26 cellular contexts compared by ENCODE assay signal in genomic region chr13:40176242-40176641, GRCh38.
"Had no signal": no experiment of that assay in that cellular context is flagged by ENCODE, and none has a peak within 500 bp of the region (broad histone marks: within the 10 kb centered on the region; RNA-seq: fewer than 3 reads in every experiment).

No MANE protein-coding gene starts in this region.

- H3K27ac ChIP-seq: coronary artery, esophagus squamous epithelium, neural progenitor cell, parathyroid adenoma, stomach, tibial artery, upper lobe of left lung had no signal

- H3K4me1 ChIP-seq: neural progenitor cell, parathyroid adenoma had no signal

- H2AFZ ChIP-seq: neural progenitor cell, parathyroid adenoma had no signal

- H3K36me3 ChIP-seq: esophagus squamous epithelium, neural progenitor cell, stomach, tibial artery, upper lobe of left lung had no signal

- H3K4me3 Mint-ChIP-seq: mesothelial cell of epicardium; naive B cell; natural killer cell treated with Interleukin-12 subunit alpha and Interleukin-12 subunit beta and Interleukin-15 and Interleukin-18, amount 100 ng/mL, for 72 hours; neural progenitor cell had no signal

- ATAC-seq: left lobe of liver; mucosa of descending colon; natural killer cell treated with Interleukin-12 subunit alpha and Interleukin-12 subunit beta and Interleukin-15 and Interleukin-18, amount 100 ng/mL, for 72 hours had no signal

- H3K9me3 ChIP-seq: esophagus squamous epithelium, mucosa of descending colon, stomach, testis, tibial artery, upper lobe of left lung had no signal

- H3K27ac Mint-ChIP-seq: mesothelial cell of epicardium; naive B cell; natural killer cell treated with Interleukin-12 subunit alpha and Interleukin-12 subunit beta and Interleukin-15 and Interleukin-18, amount 100 ng/mL, for 72 hours; neural progenitor cell; progenitor cell of endocrine pancreas had no signal

- H3K9ac ChIP-seq: neural progenitor cell, parathyroid adenoma had no signal

- H3K4me2 ChIP-seq: neural progenitor cell, smooth muscle cell had no signal

- H3K27me3 ChIP-seq: neural progenitor cell, testis, upper lobe of left lung had no signal

- H3K4me3 ChIP-seq: coronary artery, esophagus squamous epithelium, lung, mucosa of descending colon, neural progenitor cell, smooth muscle cell, stomach, testis, tibial artery, upper lobe of left lung had no signal

- H3K36me3 Mint-ChIP-seq: mesothelial cell of epicardium; naive B cell; natural killer cell treated with Interleukin-12 subunit alpha and Interleukin-12 subunit beta and Interleukin-15 and Interleukin-18, amount 100 ng/mL, for 72 hours; neural progenitor cell had no signal

- H3K9me3 Mint-ChIP-seq: natural killer cell treated with Interleukin-12 subunit alpha and Interleukin-12 subunit beta and Interleukin-15 and Interleukin-18, amount 100 ng/mL, for 72 hours; neural progenitor cell had no signal

- H3K79me2 ChIP-seq: parathyroid adenoma had no signal

- DNase-seq: dermis blood vessel endothelial cell; effector memory CD4-positive, alpha-beta T cell; esophagus squamous epithelium; foreskin melanocyte; kidney; mesenchymal stem cell; mucosa of descending colon; naive B cell; stimulated activated CD4-positive, alpha-beta T cell treated with anti-CD3 and anti-CD28 coated beads, Interleukin-12 subunit alpha, Interleukin-12 subunit beta, amount 100 ng/mL, for 4 hours; stimulated activated CD4-positive, alpha-beta T cell treated with anti-CD3 and anti-CD28 coated beads, Interleukin-1b, Interleukin-23, amount 100 ng/mL, for 48 hours; stimulated activated CD4-positive, alpha-beta T cell treated with anti-CD3 and anti-CD28 coated beads, Interleukin-4, amount 100 ng/mL, for 1 hour; stimulated activated CD8-positive, alpha-beta memory T cell treated with anti-CD3 and anti-CD28 coated beads, Interleukin-4, amount 100 ng/mL, for 48 hours; stimulated activated naive CD4-positive, alpha-beta T cell treated with Interleukin-2 at 50 U/mL for 16 hours; stomach; testis; tibial artery had no signal
